Comparison of ENCODE assay signal across 23 cellular contexts in genomic region chr12:94042321-94042720, GRCh38.
"Had no signal": no experiment of that assay in that cellular context is flagged by ENCODE, and none has a peak within 500 bp of the region (broad histone marks: within the 10 kb centered on the region; RNA-seq: fewer than 3 reads in every experiment).

No MANE protein-coding gene starts in this region.

- H2AFZ ChIP-seq: hepatocyte had no signal

- H3K9me3 ChIP-seq: uterus had no signal

- H3K9me3 Mint-ChIP-seq: activated B cell treated with CpG ODN at 0.5 μM for 24 hours; dendritic cell treated with granulocyte-macrophage colony-stimulating factor and Interleukin-4, amounts not matched to agents 40 ng/mL and 50 ng/mL, for 4 days had no signal

- FAIRE-seq: small intestine, TTC549 had no signal

- H3K4me1 Mint-ChIP-seq: activated CD4-positive, alpha-beta T cell treated with anti-CD3 and anti-CD28 coated beads, Interleukin-2, amount 10 ng/mL, durations not matched to agents 24 days and 14 days; activated naive CD8-positive, alpha-beta T cell treated with anti-CD3 and anti-CD28 coated beads, Interleukin-2, amount 10 ng/mL, durations not matched to agents 7 days and 5 days had no signal

- H3K27ac Mint-ChIP-seq: activated B cell treated with CpG ODN at 0.5 μM for 24 hours; activated CD4-positive, alpha-beta T cell treated with anti-CD3 and anti-CD28 coated beads, Interleukin-2, amount 10 ng/mL, durations not matched to agents 24 days and 14 days; activated naive CD8-positive, alpha-beta T cell treated with anti-CD3 and anti-CD28 coated beads, Interleukin-2, amount 10 ng/mL, durations not matched to agents 7 days and 5 days; activated T-helper 1 cell treated with anti-CD3 and anti-CD28 coated beads, Interleukin-12 subunit alpha, Interleukin-12 subunit beta, Interleukin-2, Interleukin-4 antibody, amounts not matched to agents 30 ng/mL and 10 ng/mL and 1 ng/mL, durations not matched to agents 14 hours and 24 hours and 36 hours; dendritic cell treated with granulocyte-macrophage colony-stimulating factor and Interleukin-4, amounts not matched to agents 40 ng/mL and 50 ng/mL, for 4 days had no signal

- H3K27ac ChIP-seq: gastroesophageal sphincter, hepatocyte, lower lobe of right lung, uterus had no signal

- H3K4me3 ChIP-seq: gastroesophageal sphincter, hepatocyte, lower lobe of right lung, tibial nerve, uterus had no signal

- H3K4me2 ChIP-seq: hepatocyte had no signal

- H3K4me3 Mint-ChIP-seq: activated B cell treated with CpG ODN at 0.5 μM for 24 hours; activated CD4-positive, alpha-beta T cell treated with anti-CD3 and anti-CD28 coated beads, Interleukin-2, amount 10 ng/mL, durations not matched to agents 24 days and 14 days; activated naive CD8-positive, alpha-beta T cell treated with anti-CD3 and anti-CD28 coated beads, Interleukin-2, amount 10 ng/mL, durations not matched to agents 7 days and 5 days; activated T-helper 1 cell treated with anti-CD3 and anti-CD28 coated beads, Interleukin-12 subunit alpha, Interleukin-12 subunit beta, Interleukin-2, Interleukin-4 antibody, amounts not matched to agents 30 ng/mL and 10 ng/mL and 1 ng/mL, durations not matched to agents 14 hours and 24 hours and 36 hours; dendritic cell treated with granulocyte-macrophage colony-stimulating factor and Interleukin-4, amounts not matched to agents 40 ng/mL and 50 ng/mL, for 4 days had no signal

- DNase-seq: activated B cell treated with CpG ODN at 0.5 μM for 24 hours; activated CD4-positive, alpha-beta T cell treated with anti-CD3 and anti-CD28 coated beads, Interleukin-2, amount 10 ng/mL, durations not matched to agents 24 days and 14 days; activated naive CD4-positive, alpha-beta T cell; activated naive CD8-positive, alpha-beta T cell treated with anti-CD3 and anti-CD28 coated beads, Interleukin-2, amount 10 ng/mL, durations not matched to agents 7 days and 5 days; cerebellar nuclear complex; erythroblast; lower lobe of right lung; nucleus accumbens; posterior cingulate gyrus; retina; small intestine; stimulated activated CD4-positive, alpha-beta T cell treated with anti-CD3 and anti-CD28 coated beads, Interleukin-4, amount 100 ng/mL, for 4 hours; stimulated activated CD8-positive, alpha-beta memory T cell treated with anti-CD3 and anti-CD28 coated beads, Interleukin-4, amount 100 ng/mL, for 48 hours; stimulated activated naive CD4-positive, alpha-beta T cell treated with Interleukin-2 at 50 U/mL for 16 hours; substantia nigra; T-helper 2 cell; uterus had no signal

- H3K4me1 ChIP-seq: lower lobe of right lung, uterus had no signal

- H3K27me3 ChIP-seq: gastroesophageal sphincter, hepatocyte, tibial nerve, uterus had no signal

- H3K36me3 ChIP-seq: gastroesophageal sphincter, lower lobe of right lung, tibial nerve, uterus had no signal

- H3K27me3 Mint-ChIP-seq: activated CD4-positive, alpha-beta T cell treated with anti-CD3 and anti-CD28 coated beads, Interleukin-2, amount 10 ng/mL, durations not matched to agents 24 days and 14 days; dendritic cell treated with granulocyte-macrophage colony-stimulating factor and Interleukin-4, amounts not matched to agents 40 ng/mL and 50 ng/mL, for 4 days had no signal

- H3K79me2 ChIP-seq: hepatocyte had no signal

- ATAC-seq: gastroesophageal sphincter, lower lobe of right lung had no signal
